In genomic region chr10:64210211-64210610, GRCh38 we compare ENCODE assay signal across 26 cellular contexts.
"Had no signal": no experiment of that assay in that cellular context is flagged by ENCODE, and none has a peak within 500 bp of the region (broad histone marks: within the 10 kb centered on the region; RNA-seq: fewer than 3 reads in every experiment).

No MANE protein-coding gene starts in this region.

- H3K4me3 ChIP-seq: coronary artery, dorsolateral prefrontal cortex, esophagus squamous epithelium, gastrocnemius medialis, heart right ventricle, left lung, lower lobe of right lung, mucosa of descending colon had no signal

- H3K27me3 ChIP-seq: dorsolateral prefrontal cortex, esophagus squamous epithelium, gastrocnemius medialis, heart right ventricle, left lung had no signal

- H3K36me3 ChIP-seq: esophagus squamous epithelium, gastrocnemius medialis, heart right ventricle, left lung, lower lobe of right lung had no signal

- H3K4me1 ChIP-seq: esophagus squamous epithelium, gastrocnemius medialis, left lung, lower lobe of right lung had no signal

- DNase-seq: dermis blood vessel endothelial cell; effector CD4-positive, alpha-beta T cell; effector memory CD8-positive, alpha-beta T cell; endodermal cell; erythroblast; esophagus squamous epithelium; foreskin fibroblast; foreskin melanocyte; gastrocnemius medialis; glutamatergic neuron; head of caudate nucleus; hippocampal formation; left lung; lower lobe of right lung; mesenchymal stem cell; naive B cell had no signal

- H3K27ac ChIP-seq: coronary artery, dorsolateral prefrontal cortex, epithelial cell of prostate, esophagus squamous epithelium, gastrocnemius medialis, left lung, lower lobe of right lung had no signal

- H3K9me3 ChIP-seq: esophagus squamous epithelium, lower lobe of right lung, mucosa of descending colon had no signal

- FAIRE-seq: colon, endometrium, islet of Langerhans, keratinocyte had no signal

- ATAC-seq: effector memory CD8-positive, alpha-beta T cell; esophagus mucosa; gastrocnemius medialis had no signal
